In the genomic region with DNA sequence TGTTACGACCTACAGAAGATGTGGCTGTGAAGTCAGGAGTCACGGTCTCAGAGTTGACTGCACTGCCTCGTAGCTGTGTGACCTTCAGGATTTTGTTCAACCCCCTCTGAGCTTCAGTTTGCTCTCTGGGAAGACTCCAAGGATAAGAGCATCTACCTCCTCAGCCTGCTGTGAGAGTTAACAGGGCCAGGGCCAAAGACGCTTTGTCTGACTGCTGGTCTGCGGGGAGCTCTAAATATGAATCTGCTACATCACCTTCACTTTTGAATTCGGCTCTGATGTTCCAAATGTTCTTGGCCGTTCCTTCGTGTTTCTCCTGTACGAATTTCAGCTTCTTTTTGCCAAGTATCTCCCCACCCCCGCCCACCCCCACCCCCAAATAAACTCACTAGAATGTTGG, we compare ENCODE assay signal across 26 cellular contexts. TPM values are rescaled to one million over a fixed set of nuclear protein-coding genes. Genes with fewer than 3 reads are reported as not detected.
DNase-seq lines count a peak whose midpoint lies in the region; ATAC-seq and TF ChIP-seq lines count a peak whose summit lies in the region.
"Had no signal": no experiment of that assay in that cellular context is flagged by ENCODE, and none has a peak within 500 bp of the region (broad histone marks: within the 10 kb centered on the region; RNA-seq: fewer than 3 reads in every experiment).

No MANE protein-coding gene starts in this region.

- TF ChIP-seq CTCF in choroid plexus epithelial cell (conservative IDR thresholded peaks at IDR 0.05; ENCODE audit: low read depth, low read length) (no peak), hepatocyte (IDR thresholded peaks at IDR 0.05; ENCODE audit: poor library complexity) (no peak), gastrocnemius medialis (IDR thresholded peaks at IDR 0.05 in 4 of 5, conservative IDR thresholded peaks at IDR 0.05 in 1 of 5) (no peak), smooth muscle cell (IDR thresholded peaks at IDR 0.05; ENCODE audit: borderline replicate concordance, insufficient read depth, poor library complexity, severe bottlenecking) (no peak)

- H3K4me2 ChIP-seq in hepatocyte, result no peak overlapping the region
- H3K4me2 ChIP-seq in smooth muscle cell, result no peak overlapping the region

- DNase-seq in H7, result peak; percentile 38
- DNase-seq in choroid plexus epithelial cell (ENCODE audit: low read depth), result peak; percentile 17
- no peak for DNase-seq in hepatocyte (ENCODE audit: low spot score)
- DNase-seq in gastrocnemius medialis, result no peak
- DNase-seq in effector memory CD4-positive, alpha-beta T cell, result no peak
- no peak for DNase-seq in smooth muscle cell (lab: John Stamatoyannopoulos, UW; ENCODE audit: unreplicated experiment)
- DNase-seq: activated CD4-positive, CD25-positive, alpha-beta regulatory T cell; activated CD8-positive, alpha-beta T cell treated with anti-CD3 and anti-CD28 coated beads for 36 hours; activated naive CD4-positive, alpha-beta T cell treated with anti-CD3 and anti-CD28 coated beads for 36 hours; activated T-cell treated with anti-CD3 and anti-CD28 coated beads, Interleukin-2, amount 50 U/mL, for 1 hour; body of pancreas; GM23248; NCI-H1105 treated with DMSO at 0.1 percent for 48 hours; NCI-H2171 treated with DMSO at 0.1 percent for 48 hours; NCI-H82; occipital lobe; stimulated activated CD4-positive, alpha-beta T cell treated with anti-CD3 and anti-CD28 coated beads, Interleukin-1b, Interleukin-23, amount 100 ng/mL, for 48 hours; stimulated activated naive CD4-positive, alpha-beta T cell treated with Interleukin-2 at 50 U/mL for 16 hours had no signal

- H3K79me2 ChIP-seq in hepatocyte (no peaks in the 10 kb centered on the region), smooth muscle cell (ENCODE audit: low read depth) (no peaks in the 10 kb centered on the region)

- in situ Hi-C loops in gastrocnemius medialis (cut with MboI; ENCODE audit: low sequenced_read_pairs in 4 of 4), result no loop called here

- no peaks in the 10 kb centered on the region for H3F3A ChIP-seq in smooth muscle cell (ENCODE audit: low read depth)

- H2AFZ ChIP-seq in hepatocyte (no peak overlapping the region), smooth muscle cell (ENCODE audit: low read depth) (no peak overlapping the region)
- H2AFZ ChIP-seq: GM23248 had no signal

- no peak for TF ChIP-seq POLR2A in gastrocnemius medialis (IDR thresholded peaks at IDR 0.05)

- no peak overlapping the region for H3K9ac ChIP-seq in smooth muscle cell (ENCODE audit: low read depth)
- H3K9ac ChIP-seq: GM23248 had no signal

- H3K27ac ChIP-seq in hepatocyte (peak overlapping the region; percentile 86), gastrocnemius medialis (peak overlapping the region; percentile 70 to 78 (median 76)), smooth muscle cell (ENCODE audit: low read depth) (no peak overlapping the region)
- H3K27ac ChIP-seq in effector memory CD4-positive, alpha-beta T cell (ENCODE audit: insufficient read depth, low read length, poor library complexity, severe bottlenecking), result no peak overlapping the region
- H3K27ac ChIP-seq: C4-2B, GM23248, Peyer's patch, right lobe of liver had no signal

- H3K4me1 ChIP-seq in hepatocyte (ENCODE audit: insufficient read depth) (peaks cover 23% of the 10 kb centered on the region), gastrocnemius medialis (peaks cover 0 to 15% of the 10 kb centered on the region in 2 donors), smooth muscle cell (ENCODE audit: low read depth) (no peaks in the 10 kb centered on the region)
- no peaks in the 10 kb centered on the region for H3K4me1 ChIP-seq in effector memory CD4-positive, alpha-beta T cell (ENCODE audit: control insufficient read depth, insufficient read depth, low read length, poor library complexity, severe bottlenecking)
- H3K4me1 ChIP-seq: body of pancreas, Peyer's patch, right lobe of liver had no signal

- H3K9me2 ChIP-seq in hepatocyte (replicated peaks; ENCODE audit: insufficient read depth), result no peaks in the 10 kb centered on the region

- H4K20me1 ChIP-seq in hepatocyte (ENCODE audit: insufficient read depth, poor library complexity, severe bottlenecking) (no peaks in the 10 kb centered on the region), smooth muscle cell (ENCODE audit: low read depth) (no peaks in the 10 kb centered on the region)

- WGBS in hepatocyte (ENCODE audit: low lambda C conversion rate, missing lambda C conversion rate), result 76% methylated on average over 10 of the region's 10 CpGs
- 88% methylated on average over 10 of the region's 10 CpGs for WGBS in smooth muscle cell (ENCODE audit: low lambda C conversion rate)

- peak in 1 of 2 donors; percentile 19 for ATAC-seq in gastrocnemius medialis
- ATAC-seq in GM21367 (IDR thresholded peaks at IDR 0.05; ENCODE audit: unreplicated experiment), result no peak
- no peak for ATAC-seq in GM19351 (IDR thresholded peaks at IDR 0.05; ENCODE audit: unreplicated experiment)
- ATAC-seq: activated CD8-positive, alpha-beta T cell treated with anti-CD3 and anti-CD28 coated beads for 36 hours; body of pancreas; right lobe of liver had no signal

- intact Hi-C loops in gastrocnemius medialis (cut with DNase I; ENCODE audit: low total_unique reads), result no loop called here

- H3K27me3 ChIP-seq in H7 (ENCODE audit: control insufficient read depth, insufficient read depth, low read length), result no peaks in the 10 kb centered on the region
- no peaks in the 10 kb centered on the region for H3K27me3 ChIP-seq in hepatocyte
- H3K27me3 ChIP-seq in gastrocnemius medialis, result no peaks in the 10 kb centered on the region
- no peaks in the 10 kb centered on the region for H3K27me3 ChIP-seq in effector memory CD4-positive, alpha-beta T cell (replicated peaks; ENCODE audit: control insufficient read depth, insufficient read depth, low read length, poor library complexity, severe bottlenecking)
- H3K27me3 ChIP-seq in smooth muscle cell (ENCODE audit: low read depth), result no peaks in the 10 kb centered on the region
- H3K27me3 ChIP-seq: body of pancreas, Peyer's patch, right lobe of liver had no signal

- H3K36me3 ChIP-seq in H7 (replicated peaks; ENCODE audit: control insufficient read depth, insufficient read depth, low read length) (no peaks in the 10 kb centered on the region), hepatocyte (replicated peaks; ENCODE audit: insufficient read depth, low read depth) (no peaks in the 10 kb centered on the region), gastrocnemius medialis (no peaks in the 10 kb centered on the region), smooth muscle cell (ENCODE audit: low read depth) (no peaks in the 10 kb centered on the region)
- H3K36me3 ChIP-seq in effector memory CD4-positive, alpha-beta T cell (ENCODE audit: control insufficient read depth, insufficient read depth, low read length), result no peaks in the 10 kb centered on the region
- H3K36me3 ChIP-seq: Peyer's patch, right lobe of liver had no signal

- H3K9me3 ChIP-seq in hepatocyte (ENCODE audit: low read depth) (no peaks in the 10 kb centered on the region), gastrocnemius medialis (no peaks in the 10 kb centered on the region), smooth muscle cell (replicated peaks; ENCODE audit: low read depth) (no peaks in the 10 kb centered on the region)
- H3K9me3 ChIP-seq in effector memory CD4-positive, alpha-beta T cell (ENCODE audit: control insufficient read depth, low read length), result no peaks in the 10 kb centered on the region
- H3K9me3 ChIP-seq: body of pancreas, Peyer's patch, right lobe of liver had no signal

- H3K4me3 ChIP-seq in H7 (ENCODE audit: insufficient read depth, low read depth, low read length) (no peak overlapping the region), choroid plexus epithelial cell (ENCODE audit: low read depth, low read length) (no peak overlapping the region), hepatocyte (no peak overlapping the region), gastrocnemius medialis (no peak overlapping the region), smooth muscle cell (no peak overlapping the region)
- no peak overlapping the region for H3K4me3 ChIP-seq in effector memory CD4-positive, alpha-beta T cell (ENCODE audit: insufficient read depth, low read depth, low read length, poor library complexity, severe bottlenecking)
- H3K4me3 ChIP-seq: body of pancreas, GM23248, Peyer's patch, right lobe of liver had no signal

RNA-seq across cellular contexts. Expression of a gene that starts 11.5 kb away (rescaled TPM):
- total RNA-seq in H7 (2014; rRNA removed; shearing (Covaris generic)), result not detected in 2 replicates
- total RNA-seq in hepatocyte (19.2 and 20.6 TPM in 2 replicates), gastrocnemius medialis (1,000 to 10,000 TPM; 1,260 to 3,441 (median 1,835) TPM), smooth muscle cell (1.9 TPM in 1 of 2 replicates, not detected in the other)
- polyA plus RNA-seq in hepatocyte (29.9 and 41.4 TPM in 2 replicates), smooth muscle cell (0.97 and 4.7 TPM in 2 replicates)
- total RNA-seq: dermis microvascular lymphatic vessel endothelial cell, epithelial cell of proximal tubule, GM23248 had no signal
- polyA plus RNA-seq: GM23248 had no signal

RNA-seq across cellular contexts. Expression of a gene that starts 16.3 kb away (rescaled TPM):
- not detected in 2 replicates for total RNA-seq in H7 (2014; rRNA removed; shearing (Covaris generic))
- not detected in 2 replicates for total RNA-seq in hepatocyte
- 0.29 and 0.47 TPM in 2 replicates for polyA plus RNA-seq in hepatocyte
- 1 to 10 TPM in 2 of 4 donors, under 1 TPM in 2; 0.16 to 2.3 (median 1.0) TPM for total RNA-seq in gastrocnemius medialis
- not detected in 2 replicates for total RNA-seq in smooth muscle cell
- not detected in 2 replicates for polyA plus RNA-seq in smooth muscle cell
- total RNA-seq: body of pancreas, dermis microvascular lymphatic vessel endothelial cell, epithelial cell of proximal tubule, GM23248, lower leg skin, occipital lobe, Peyer's patch, right lobe of liver had no signal
- polyA plus RNA-seq: GM23248 had no signal

RNA-seq across cellular contexts. Expression of a gene that starts 39.2 kb away (rescaled TPM):
- 75.9 and 91.1 TPM in 2 replicates for total RNA-seq in H7 (2014; rRNA removed; shearing (Covaris generic))
- total RNA-seq in hepatocyte (54.0 and 75.2 TPM in 2 replicates), gastrocnemius medialis (100 to 1,000 TPM; 128 to 243 (median 187) TPM), smooth muscle cell (27.7 and 51.6 TPM in 2 replicates)
- polyA plus RNA-seq in hepatocyte (41.4 and 54.8 TPM in 2 replicates), smooth muscle cell (28.9 and 38.8 TPM in 2 replicates)

RNA-seq across cellular contexts. Expression of a gene that starts 55.1 kb away (rescaled TPM):
- 0.35 and 2.0 TPM in 2 replicates for total RNA-seq in H7 (2014; rRNA removed; shearing (Covaris generic))
- total RNA-seq in hepatocyte (27.1 and 29.9 TPM in 2 replicates), gastrocnemius medialis (10 to 100 TPM in 1 of 4 donors, 1 to 10 TPM in 3; 3.0 to 13.5 (median 5.5) TPM), smooth muscle cell (1.7 and 2.1 TPM in 2 replicates)
- polyA plus RNA-seq in hepatocyte (41.4 and 47.0 TPM in 2 replicates), smooth muscle cell (8.7 and 13.7 TPM in 2 replicates)
- total RNA-seq: epithelial cell of proximal tubule, GM23248 had no signal

Comparison
In these comparisons a context has a peak if more than half of its experiments do, and no peak if none do; other contexts are left out.
1. DNase-seq: peak in H7 (single experiment) and choroid plexus epithelial cell (single experiment); none in hepatocyte (single experiment), gastrocnemius medialis (0 of 2), effector memory CD4-positive, alpha-beta T cell (0 of 3) and smooth muscle cell (single experiment).
2. H3K27ac ChIP-seq: peak in hepatocyte (single experiment) and gastrocnemius medialis (4 of 4); none in effector memory CD4-positive, alpha-beta T cell (single experiment) and smooth muscle cell (single experiment).
3. RNA of a gene that starts 11.5 kb away (total RNA-seq): 1,260 to 3,441 TPM in gastrocnemius medialis; 19.2 to 20.6 TPM in hepatocyte, 1.9 TPM in smooth muscle cell and not detected in H7; every median in the first group is over 10 times any median in the second.